In genomic region chr3:5071061-5071460, GRCh38 we compare ENCODE assay signal across 12 cellular contexts. TPM values are rescaled to one million over a fixed set of nuclear protein-coding genes. Genes with fewer than 3 reads are reported as not detected.
DNase-seq lines count a peak whose midpoint lies in the region; ATAC-seq, FAIRE-seq and TF ChIP-seq lines count a peak whose summit lies in the region.
"Had no signal": no experiment of that assay in that cellular context is flagged by ENCODE, and none has a peak within 500 bp of the region (broad histone marks: within the 10 kb centered on the region; RNA-seq: fewer than 3 reads in every experiment).

No MANE protein-coding gene starts in this region.

- H3K27me3 ChIP-seq in right cardiac atrium (ENCODE audit: control insufficient read depth, insufficient read depth): no peaks in the 10 kb centered on the region
- H3K27me3 ChIP-seq in hepatocyte: no peaks in the 10 kb centered on the region

- no peaks in the 10 kb centered on the region for H3K36me3 ChIP-seq in hepatocyte (replicated peaks; ENCODE audit: insufficient read depth, low read depth)

- no peaks in the 10 kb centered on the region for H3K79me2 ChIP-seq in hepatocyte

- H3K4me1 ChIP-seq in right cardiac atrium (ENCODE audit: control insufficient read depth, insufficient read depth, low read length) (no peaks in the 10 kb centered on the region), hepatocyte (ENCODE audit: insufficient read depth) (no peaks in the 10 kb centered on the region)

- H4K20me1 ChIP-seq in hepatocyte (ENCODE audit: insufficient read depth, poor library complexity, severe bottlenecking): no peaks in the 10 kb centered on the region

- no peak overlapping the region for H3K4me2 ChIP-seq in hepatocyte

- ATAC-seq in right cardiac atrium (peak; percentile 45 to 59), Right ventricle myocardium inferior (no peak), GM21447 (IDR thresholded peaks at IDR 0.05; ENCODE audit: unreplicated experiment) (no peak)

- in situ Hi-C loops in astrocyte of the cerebellum (cut with HindIII; ENCODE audit: low sequenced_read_pairs): no loop called here

- H3K4me3 ChIP-seq in right cardiac atrium (ENCODE audit: low read length) (no peak overlapping the region), astrocyte of the cerebellum (ENCODE audit: low read depth, low read length) (no peak overlapping the region), hepatocyte (no peak overlapping the region)

- WGBS in right cardiac atrium: 50% methylated on average over 7 of the region's 7 CpGs
- 81% methylated on average over 7 of the region's 7 CpGs for WGBS in hepatocyte (ENCODE audit: low lambda C conversion rate, missing lambda C conversion rate)

- no peaks in the 10 kb centered on the region for H3K9me2 ChIP-seq in hepatocyte (replicated peaks; ENCODE audit: insufficient read depth)

- no peak for DNase-seq in right cardiac atrium
- no peak for DNase-seq in Right ventricle myocardium inferior (ENCODE audit: missing footprints)
- DNase-seq in astrocyte of the cerebellum (ENCODE audit: low read depth): peak; percentile 60
- DNase-seq in hepatocyte (ENCODE audit: low spot score): peak; percentile 38
- DNase-seq in NCI-H2227 treated with DMSO at 0.1 percent for 48 hours (lab: John Stamatoyannopoulos, UW): no peak
- no peak for DNase-seq in NCI-H774 (lab: John Stamatoyannopoulos, UW)
- no peak for DNase-seq in GM19239 (ENCODE audit: insufficient read length, low spot score)
- DNase-seq: activated CD4-positive, alpha-beta T cell treated with anti-CD3 and anti-CD28 coated beads, Interleukin-2, amount 50 U/mL, for 4 hours; immature natural killer cell; NCI-H510A treated with DMSO at 0.1 percent for 48 hours; SW 1271 had no signal

- H2AFZ ChIP-seq in hepatocyte: no peak overlapping the region

- H3K27ac ChIP-seq in right cardiac atrium (ENCODE audit: low read length) (no peak overlapping the region), hepatocyte (no peak overlapping the region)

- intact Hi-C loops in right cardiac atrium (cut with DNase I) (no loop called here), Right ventricle myocardium inferior (cut with DNase I) (no loop called here)

- no peak for FAIRE-seq in GM19239 (lab: Jason Lieb, UNC)

- no peaks in the 10 kb centered on the region for H3K9me3 ChIP-seq in right cardiac atrium (ENCODE audit: control insufficient read depth, low read length)
- H3K9me3 ChIP-seq in hepatocyte (ENCODE audit: low read depth): no peaks in the 10 kb centered on the region

- no peak for TF ChIP-seq CTCF in astrocyte of the cerebellum (IDR thresholded peaks at IDR 0.05; ENCODE audit: low read depth, low read length, missing control alignments)
- no peak for TF ChIP-seq CTCF in hepatocyte (IDR thresholded peaks at IDR 0.05; ENCODE audit: poor library complexity)

RNA-seq across cellular contexts. Expression of gene ARL8B, which starts 51.0 kb away (rescaled TPM):
- 10 to 100 TPM; 56.7 to 67.8 (median 60.9) TPM for total RNA-seq in right cardiac atrium
- 49.1 TPM for polyA plus RNA-seq in right cardiac atrium
- 67.3 TPM for total RNA-seq in Right ventricle myocardium inferior
- total RNA-seq in hepatocyte: 92.3 and 94.4 TPM in 2 replicates
- 58.1 and 61.5 TPM in 2 replicates for polyA plus RNA-seq in hepatocyte

Comparison
In these comparisons a context has a peak if more than half of its experiments do, and no peak if none do; other contexts are left out.
1. ATAC-seq: peak in right cardiac atrium (2 of 2); none in Right ventricle myocardium inferior (single experiment) and GM21447 (single experiment).
2. DNase-seq: peak in astrocyte of the cerebellum (single experiment) and hepatocyte (single experiment); none in right cardiac atrium (0 of 3), Right ventricle myocardium inferior (single experiment), NCI-H2227 treated with DMSO at 0.1 percent for 48 hours (single experiment), NCI-H774 (single experiment) and GM19239 (single experiment).